ENCODE assay signal across 19 cellular contexts in genomic region chr18:79943608-79944125, GRCh38. TPM values are rescaled to one million over a fixed set of nuclear protein-coding genes. Genes with fewer than 3 reads are reported as not detected.
A peak's percentile ranks its signal among the peaks of the same experiment; 100 is the strongest.
DNase-seq lines count a peak whose midpoint lies in the region; ATAC-seq, FAIRE-seq and TF ChIP-seq lines count a peak whose summit lies in the region.
"Had no signal": no experiment of that assay in that cellular context is flagged by ENCODE, and none has a peak within 500 bp of the region (broad histone marks: within the 10 kb centered on the region; RNA-seq: fewer than 3 reads in every experiment).

No MANE protein-coding gene starts in this region.

- TF ChIP-seq CTCF in pancreas (IDR thresholded peaks at IDR 0.05) = no peak

- DNase-seq in cardiac septum (ENCODE audit: low spot score) (peak; percentile 72), Right ventricle myocardium inferior (ENCODE audit: missing footprints) (no peak), ecto neural progenitor cell (ENCODE audit: low spot score) (peak; percentile 39), pancreas (peak in 1 of 6 donors; percentile 82), aorta (peak; percentile 40 to 72)
- DNase-seq in activated CD4-positive, alpha-beta T cell treated with anti-CD3 and anti-CD28 coated beads for 1 hour = no peak
- DNase-seq: ACHN; amygdala; CD4-positive, CD25-positive, alpha-beta regulatory T cell; central memory CD4-positive, alpha-beta T cell; effector memory CD8-positive, alpha-beta T cell; GDM1; NCI-H187; NCI-H774; SHP77 treated with DMSO at 0.1 percent for 48 hours had no signal

- WGBS in pancreas, 2 donors = 71 to 77% methylated on average over 18 to 20 of the region's 20 CpGs
- WGBS in aorta, 2 donors = 94 to 95% methylated on average over 20 of the region's 20 CpGs

- no peak for ATAC-seq in Right ventricle myocardium inferior
- ATAC-seq in pancreas = peak; percentile 18 to 42 (median 28)
- ATAC-seq in aorta (ENCODE audit: low FRiP score) = no peak
- no peak for ATAC-seq in HG03097 (IDR thresholded peaks at IDR 0.05; ENCODE audit: low FRiP score, unreplicated experiment)
- ATAC-seq in esophagus mucosa = no peak

- FAIRE-seq in pancreas (lab: Jason Lieb, UNC) = no peak

- H3K9me3 ChIP-seq in pancreas = no peaks in the 10 kb centered on the region
- no peaks in the 10 kb centered on the region for H3K9me3 ChIP-seq in aorta (ENCODE audit: control insufficient read depth, low read length)
- H3K9me3 ChIP-seq: stomach, vagina had no signal

- H3K27me3 ChIP-seq in pancreas (no peaks in the 10 kb centered on the region), aorta (ENCODE audit: control insufficient read depth in 1 of 2, insufficient read depth in 2 of 2, low read length in 1 of 2) (no peaks in the 10 kb centered on the region)
- H3K27me3 ChIP-seq: stomach, vagina had no signal

- intact Hi-C loops in cardiac septum (cut with DNase I) = loop anchor here (10.0 kb wide), 1 partner anchor 559 kb away; no protein-coding TSS in a partner anchor
- intact Hi-C loops in Right ventricle myocardium inferior (cut with DNase I) = no loop called here
- intact Hi-C loops in pancreas (cut with DNase I) = no loop called here
- intact Hi-C loops in aorta (cut with DNase I) = no loop called here

- H3K4me1 ChIP-seq in pancreas (peaks cover 0 to 19% (median 15%) of the 10 kb centered on the region in 3 donors), aorta (ENCODE audit: control insufficient read depth in 1 of 2, insufficient read depth in 2 of 2, low read length in 2 of 2) (no peaks in the 10 kb centered on the region)

- no peak overlapping the region for H3K4me3 ChIP-seq in pancreas
- H3K4me3 ChIP-seq in aorta (ENCODE audit: low read length in 2 of 2) = no peak overlapping the region
- H3K4me3 ChIP-seq: stomach, vagina had no signal

- H3K27ac ChIP-seq in pancreas (peak overlapping the region in 1 of 4 donors; percentile 12), aorta (ENCODE audit: low read depth in 1 of 2, low read length in 2 of 2) (no peak overlapping the region)
- H3K27ac ChIP-seq: vagina had no signal

- H3K36me3 ChIP-seq in pancreas (peaks cover 0 to 7% (median 4%) of the 10 kb centered on the region in 3 donors), aorta (ENCODE audit: control insufficient read depth in 1 of 2, insufficient read depth in 2 of 2, low read length in 1 of 2) (no peaks in the 10 kb centered on the region)

RNA-seq across cellular contexts. Expression of gene SLC66A2, which starts 7.8 kb away (rescaled TPM):
- total RNA-seq in cardiac septum (23.5 TPM), Right ventricle myocardium inferior (29.3 TPM), pancreas (10 to 100 TPM; 19.6 to 24.3 (median 21.7) TPM), aorta (10 to 100 TPM; 40.1 to 47.7 TPM), esophagus mucosa (29.1 TPM)
- polyA plus RNA-seq in pancreas (10 to 100 TPM; 34.1 to 36.1 TPM), aorta (10 to 100 TPM; 12.9 to 48.8 TPM)

RNA-seq across cellular contexts. Expression of gene HSBP1L1, which starts 20.8 kb away (rescaled TPM):
- total RNA-seq in cardiac septum (7.9 TPM), Right ventricle myocardium inferior (12.5 TPM), pancreas (10 to 100 TPM in 5 of 6 donors, 1 to 10 TPM in 1; 9.2 to 14.6 (median 12.7) TPM), aorta (10 to 100 TPM in 1 of 2 donors, 1 to 10 TPM in 1; 7.9 to 13.0 TPM), esophagus mucosa (15.5 TPM)
- polyA plus RNA-seq in pancreas (10 to 100 TPM; 42.9 to 43.6 TPM), aorta (10 to 100 TPM in 1 of 2 donors, 1 to 10 TPM in 1; 5.1 to 11.3 TPM)

RNA-seq across cellular contexts. Expression of gene TXNL4A, which starts 44.7 kb away (rescaled TPM):
- total RNA-seq in cardiac septum = 96.5 TPM
- 90.8 TPM for total RNA-seq in Right ventricle myocardium inferior
- total RNA-seq in pancreas = 10 to 100 TPM; 40.5 to 60.8 (median 46.0) TPM
- polyA plus RNA-seq in pancreas = 10 to 100 TPM; 50.9 to 64.6 TPM
- total RNA-seq in aorta = 10 to 100 TPM; 71.7 to 72.0 TPM
- 100 to 1,000 TPM in 1 of 2 donors, 10 to 100 TPM in 1; 69.5 to 109 TPM for polyA plus RNA-seq in aorta
- total RNA-seq in esophagus mucosa = 77.1 TPM

Comparison
In these comparisons a context has a peak if more than half of its experiments do, and no peak if none do; other contexts are left out.
1. DNase-seq: peak in cardiac septum (single experiment), ecto neural progenitor cell (single experiment) and aorta (2 of 2); none in Right ventricle myocardium inferior (single experiment) and activated CD4-positive, alpha-beta T cell treated with anti-CD3 and anti-CD28 coated beads for 1 hour (single experiment).
2. ATAC-seq: peak in pancreas (4 of 4); none in Right ventricle myocardium inferior (single experiment), aorta (single experiment), HG03097 (single experiment) and esophagus mucosa (single experiment).